Comparison of ENCODE assay signal across 17 cellular contexts in genomic region chr7:140857048-140857447, GRCh38.
A peak's percentile ranks its signal among the peaks of the same experiment; 100 is the strongest.
DNase-seq lines count a peak whose midpoint lies in the region; ATAC-seq and TF ChIP-seq lines count a peak whose summit lies in the region.
"Had no signal": no experiment of that assay in that cellular context is flagged by ENCODE, and none has a peak within 500 bp of the region (broad histone marks: within the 10 kb centered on the region; RNA-seq: fewer than 3 reads in every experiment).

No MANE protein-coding gene starts in this region.

- no peaks in the 10 kb centered on the region; the same call in 1 of the 2 replicates for H3K9me1 ChIP-seq in IMR-90 (ENCODE audit: insufficient read depth, low read length)

- no peak for TF ChIP-seq CTCF in IMR-90 (conservative IDR thresholded peaks at IDR 0.05; ENCODE audit: low read depth, low read length)
- no peak for TF ChIP-seq CTCF in choroid plexus epithelial cell (conservative IDR thresholded peaks at IDR 0.05; ENCODE audit: low read depth, low read length)
- no peak for TF ChIP-seq CTCF in lower lobe of right lung (IDR thresholded peaks at IDR 0.05)

- peaks cover 16 to 43% of the 10 kb centered on the region in 2 experiments for H3K79me1 ChIP-seq in IMR-90 (ENCODE audit: low read depth in 1 of 2, low read length in 2 of 2)

- ATAC-seq in IMR-90 (ENCODE audit: low read depth) (no peak; the same call in 1 of the 2 replicates), GM18870 (IDR thresholded peaks at IDR 0.05; ENCODE audit: unreplicated experiment) (no peak), lower lobe of right lung (no peak), GM19023 (IDR thresholded peaks at IDR 0.05; ENCODE audit: unreplicated experiment) (no peak)

- intact Hi-C loops in IMR-90 (cut with micrococcal nuclease) = no loop called here
- intact Hi-C loops in lower lobe of right lung (cut with DNase I) = no loop called here

- H3K4ac ChIP-seq in IMR-90 (ENCODE audit: low read depth, low read length) = no peak overlapping the region

- no peak overlapping the region for H2AFZ ChIP-seq in IMR-90 (replicated peaks; ENCODE audit: low read length, poor library complexity)

- H3K36me3 ChIP-seq in IMR-90 (ENCODE audit: control insufficient read depth, insufficient read depth, low read length) (no peaks in the 10 kb centered on the region), adipocyte (ENCODE audit: control insufficient read depth, insufficient read depth, low read length, severe bottlenecking) (no peaks in the 10 kb centered on the region), lower lobe of right lung (no peaks in the 10 kb centered on the region)
- H3K36me3 ChIP-seq: HAP-1 had no signal

- H3K9me3 ChIP-seq in IMR-90 (ENCODE audit: control insufficient read depth, insufficient read depth, low read length) (no peaks in the 10 kb centered on the region), adipocyte (ENCODE audit: control insufficient read depth, low read length) (no peaks in the 10 kb centered on the region), lower lobe of right lung (no peaks in the 10 kb centered on the region)
- H3K9me3 ChIP-seq: Caco-2, HAP-1 had no signal

- no TSS peak for BruUV-seq in IMR-90 (replicated peaks; lab: Mats Ljungman, UMichigan)

- H4K5ac ChIP-seq in IMR-90 (ENCODE audit: low read depth, low read length) = no peak overlapping the region

- no peak overlapping the region for H2AK9ac ChIP-seq in IMR-90 (replicated peaks; ENCODE audit: low read depth, low read length, poor library complexity)

- no peak overlapping the region for H2AK5ac ChIP-seq in IMR-90 (ENCODE audit: low read depth, low read length)

- no peak overlapping the region for H4K8ac ChIP-seq in IMR-90 (ENCODE audit: low read depth in 2 of 2, low read length in 2 of 2)

- WGBS in IMR-90 (ENCODE audit: extremely low coverage in 2 of 2, insufficient read length in 1 of 2), 2 experiments = no CpG with 5 or more reads among the region's 2 CpGs

- no peak overlapping the region for H3K14ac ChIP-seq in IMR-90 (replicated peaks; ENCODE audit: low read depth, low read length)

- TF ChIP-seq POLR2A in IMR-90 (IDR thresholded peaks at IDR 0.05; ENCODE audit: low read depth, low read length) = no peak

- no peak overlapping the region for H3K27ac ChIP-seq in IMR-90 (ENCODE audit: insufficient read depth, low read length)
- no peak overlapping the region for H3K27ac ChIP-seq in lower lobe of right lung

- H3K4me2 ChIP-seq in IMR-90 (ENCODE audit: low read depth, low read length) = no peak overlapping the region

- dilution Hi-C loops in IMR-90 (cut with HindIII; ENCODE audit: low sequenced_read_pairs, unreplicated experiment) = no loop called here

- H3K4me1 ChIP-seq in IMR-90 (ENCODE audit: control insufficient read depth, insufficient read depth, low read length) = no peaks in the 10 kb centered on the region
- H3K4me1 ChIP-seq in adipocyte (ENCODE audit: control insufficient read depth, insufficient read depth, low read length) = peaks cover 8% of the 10 kb centered on the region
- no peaks in the 10 kb centered on the region for H3K4me1 ChIP-seq in lower lobe of right lung
- H3K4me1 ChIP-seq: Caco-2, HAP-1 had no signal

- no peak overlapping the region for H3K56ac ChIP-seq in IMR-90 (ENCODE audit: extremely low read depth, insufficient read depth, low read length)

- TF ChIP-seq RAD21 in IMR-90 (IDR thresholded peaks at IDR 0.05; ENCODE audit: low read length) = no peak

- H4K20me1 ChIP-seq in IMR-90 (ENCODE audit: insufficient read depth, low read length) = peaks cover 29% of the 10 kb centered on the region

- H3K27me3 ChIP-seq in IMR-90 (ENCODE audit: control insufficient read depth, insufficient read depth, low read length) = no peaks in the 10 kb centered on the region
- H3K27me3 ChIP-seq in adipocyte (replicated peaks; ENCODE audit: control insufficient read depth, insufficient read depth, low read length) = no peaks in the 10 kb centered on the region
- no peaks in the 10 kb centered on the region for H3K27me3 ChIP-seq in lower lobe of right lung (ENCODE audit: low read depth)

- POLR2A ChIA-PET in IMR-90 (lab: Charles Lee; ENCODE audit: unreplicated experiment) = no interaction called here

- CTCF ChIA-PET in IMR-90 (lab: Yijun Ruan, JAX) = no interaction called here

- no peak overlapping the region for H2BK5ac ChIP-seq in IMR-90 (ENCODE audit: low read depth, low read length, poor library complexity, severe bottlenecking)

- no peak overlapping the region for H2BK15ac ChIP-seq in IMR-90 (ENCODE audit: low read depth, low read length)

- DNase-seq in IMR-90 (peak; percentile 10), adipocyte (ENCODE audit: low read depth) (peak; percentile 19), choroid plexus epithelial cell (ENCODE audit: low read depth) (peak; percentile 38), stromal cell of bone marrow (ENCODE audit: low read depth) (peak; percentile 4), lower lobe of right lung (no peak)
- DNase-seq: Caco-2; CD4-positive, CD25-positive, alpha-beta regulatory T cell; NCI-H187 treated with DMSO at 0.1 percent for 48 hours; NCI-H2171; NCI-H446 treated with DMSO at 0.1 percent for 48 hours; NK-92 treated with Interleukin-12 subunit alpha and Interleukin-12 subunit beta, amount 100 ng/mL, for 24 hours; OCI-M1; RPMI8226; SIG-M5 had no signal

- no peak overlapping the region for H3K23ac ChIP-seq in IMR-90 (ENCODE audit: low read depth, low read length)

- H3K18ac ChIP-seq in IMR-90 (ENCODE audit: low read depth, low read length) = no peak overlapping the region

- H2BK20ac ChIP-seq in IMR-90 (ENCODE audit: low read depth, low read length) = no peak overlapping the region

- H3K9ac ChIP-seq in IMR-90 (ENCODE audit: low read depth, low read length) = no peak overlapping the region
- no peak overlapping the region for H3K9ac ChIP-seq in adipocyte (ENCODE audit: low read length)

- in situ Hi-C loops in IMR-90 (cut with MboI; ENCODE audit: low sequenced_read_pairs) = no loop called here

- H2BK120ac ChIP-seq in IMR-90 (ENCODE audit: low read depth, low read length) = no peak overlapping the region

- H4K91ac ChIP-seq in IMR-90 (ENCODE audit: insufficient read depth, low read depth, low read length) = no peak overlapping the region

- H3K4me3 ChIP-seq in IMR-90 (ENCODE audit: insufficient read depth, low read depth, low read length) = no peak overlapping the region
- H3K4me3 ChIP-seq in adipocyte (ENCODE audit: low read length) = no peak overlapping the region
- H3K4me3 ChIP-seq in choroid plexus epithelial cell (ENCODE audit: low read depth, low read length) = no peak overlapping the region
- H3K4me3 ChIP-seq in lower lobe of right lung = no peak overlapping the region
- H3K4me3 ChIP-seq: HAP-1 had no signal

TF ChIP-seq in IMR-90, 13 proteins besides CTCF, POLR2A, EP300 and RAD21:
- TF ChIP-seq MAFK (IDR thresholded peaks at IDR 0.05; ENCODE audit: low read depth, low read length) (no peak), NFE2L2 (IDR thresholded peaks at IDR 0.05; ENCODE audit: low read depth, low read length) (no peak), CHD1 (IDR thresholded peaks at IDR 0.05; ENCODE audit: low read depth, low read length) (no peak), RCOR1 (IDR thresholded peaks at IDR 0.05; ENCODE audit: insufficient replicate concordance, low read length) (no peak), RFX5 (IDR thresholded peaks at IDR 0.05; ENCODE audit: low read depth, low read length) (no peak), MXI1 (IDR thresholded peaks at IDR 0.05; ENCODE audit: borderline replicate concordance, low read depth, low read length) (no peak), BHLHE40 (IDR thresholded peaks at IDR 0.05; ENCODE audit: low read depth, low read length) (no peak), ELK1 (IDR thresholded peaks at IDR 0.05; ENCODE audit: borderline replicate concordance, low read depth, low read length) (no peak), SMC3 (IDR thresholded peaks at IDR 0.05; ENCODE audit: low read depth, low read length) (no peak)
TF ChIP-seq in IMR-90: peak in this region for 0.
